Comparison of ENCODE assay signal across 11 cellular contexts in genomic region chr1:224053456-224053855, GRCh38.
DNase-seq lines count a peak whose midpoint lies in the region; ATAC-seq and TF ChIP-seq lines count a peak whose summit lies in the region.
"Had no signal": no experiment of that assay in that cellular context is flagged by ENCODE, and none has a peak within 500 bp of the region (broad histone marks: within the 10 kb centered on the region; RNA-seq: fewer than 3 reads in every experiment).

No MANE protein-coding gene starts in this region.

- peaks cover 40% of the 10 kb centered on the region for H3K4me1 ChIP-seq in PC-9 (replicated peaks; ENCODE audit: insufficient read depth)

- no peaks in the 10 kb centered on the region for H3K27me3 ChIP-seq in PC-9 (ENCODE audit: insufficient read depth, low read depth)
- no peaks in the 10 kb centered on the region for H3K27me3 ChIP-seq in H7 (ENCODE audit: control insufficient read depth, insufficient read depth, low read length)

- CTCF ChIA-PET in PC-9 (lab: Charles Lee), result no interaction called here

- H4K20me1 ChIP-seq in PC-9 (ENCODE audit: insufficient read depth), result no peaks in the 10 kb centered on the region

- H3K4me3 ChIP-seq in PC-9, result no peak overlapping the region
- no peak overlapping the region for H3K4me3 ChIP-seq in H7 (ENCODE audit: insufficient read depth, low read depth, low read length)

- H3F3A ChIP-seq in PC-9 (ENCODE audit: insufficient read depth, low read depth), result peaks cover 28% of the 10 kb centered on the region; the same call in 1 of the 2 replicates

- no peaks in the 10 kb centered on the region for H3K9me2 ChIP-seq in PC-9 (ENCODE audit: insufficient read depth)

- peak overlapping the region; percentile 23; the same call in 1 of the 2 replicates for H3K27ac ChIP-seq in PC-9
- H3K27ac ChIP-seq: C4-2B had no signal

- no peaks in the 10 kb centered on the region for H3K36me3 ChIP-seq in PC-9 (ENCODE audit: low read depth)
- no peaks in the 10 kb centered on the region for H3K36me3 ChIP-seq in H7 (replicated peaks; ENCODE audit: control insufficient read depth, insufficient read depth, low read length)

- no peaks in the 10 kb centered on the region for H3K9me3 Mint-ChIP-seq in activated T-cell treated with anti-CD3 and anti-CD28 coated beads, Interleukin-2, amount 50 U/mL, for 72 hours
- no peaks in the 10 kb centered on the region for H3K9me3 Mint-ChIP-seq in activated T-cell treated with anti-CD3 and anti-CD28 coated beads, Interleukin-2, amount 50 U/mL, for 24 hours
- no peaks in the 10 kb centered on the region for H3K9me3 Mint-ChIP-seq in endothelial cell (ENCODE audit: unreplicated experiment)
- H3K9me3 Mint-ChIP-seq: CD4-positive, alpha-beta memory T cell had no signal

- H3K27ac Mint-ChIP-seq in activated T-cell treated with anti-CD3 and anti-CD28 coated beads, Interleukin-2, amount 50 U/mL, for 72 hours, result peak overlapping the region; percentile 34
- H3K27ac Mint-ChIP-seq in activated T-cell treated with anti-CD3 and anti-CD28 coated beads, Interleukin-2, amount 50 U/mL, for 24 hours, result no peak overlapping the region
- peak overlapping the region; percentile 65 for H3K27ac Mint-ChIP-seq in endothelial cell (ENCODE audit: unreplicated experiment)
- H3K27ac Mint-ChIP-seq: CD4-positive, alpha-beta memory T cell had no signal

- H3K9me3 ChIP-seq in PC-9 (ENCODE audit: insufficient read depth, low read depth), result peaks cover 6% of the 10 kb centered on the region; the same call in 1 of the 2 replicates

- no peak overlapping the region for H3K4me3 Mint-ChIP-seq in activated T-cell treated with anti-CD3 and anti-CD28 coated beads, Interleukin-2, amount 50 U/mL, for 72 hours
- no peak overlapping the region for H3K4me3 Mint-ChIP-seq in activated T-cell treated with anti-CD3 and anti-CD28 coated beads, Interleukin-2, amount 50 U/mL, for 24 hours
- H3K4me3 Mint-ChIP-seq in endothelial cell (ENCODE audit: unreplicated experiment), result no peak overlapping the region
- H3K4me3 Mint-ChIP-seq: CD4-positive, alpha-beta memory T cell had no signal

- peak overlapping the region; percentile 17; the same call in 1 of the 2 replicates for H3K4me2 ChIP-seq in PC-9

- H3K4me1 Mint-ChIP-seq in activated T-cell treated with anti-CD3 and anti-CD28 coated beads, Interleukin-2, amount 50 U/mL, for 72 hours (ENCODE audit: low read depth), result no peaks in the 10 kb centered on the region
- peaks cover 3% of the 10 kb centered on the region for H3K4me1 Mint-ChIP-seq in activated T-cell treated with anti-CD3 and anti-CD28 coated beads, Interleukin-2, amount 50 U/mL, for 24 hours (ENCODE audit: low read depth)
- peaks cover 24% of the 10 kb centered on the region for H3K4me1 Mint-ChIP-seq in endothelial cell (ENCODE audit: unreplicated experiment)

- H3K27me3 Mint-ChIP-seq in activated T-cell treated with anti-CD3 and anti-CD28 coated beads, Interleukin-2, amount 50 U/mL, for 72 hours (ENCODE audit: low read depth), result peaks cover 6% of the 10 kb centered on the region
- H3K27me3 Mint-ChIP-seq in activated T-cell treated with anti-CD3 and anti-CD28 coated beads, Interleukin-2, amount 50 U/mL, for 24 hours, result peaks cover 3% of the 10 kb centered on the region
- peaks cover 7% of the 10 kb centered on the region for H3K27me3 Mint-ChIP-seq in endothelial cell (ENCODE audit: unreplicated experiment)

- intact Hi-C loops in PC-9 (cut with micrococcal nuclease; ENCODE audit: unreplicated experiment), result loop anchor here (2.0 to 10.0 kb wide), 2 partner anchors 61 to 239 kb away; partner anchors contain the start of gene FBXO28
- intact Hi-C loops in posterior cingulate gyrus (cut with DNase I), result loop anchor here (5.0 kb wide), 1 partner anchor 241 kb away; no protein-coding TSS in a partner anchor

- ATAC-seq in activated T-cell treated with anti-CD3 and anti-CD28 coated beads, Interleukin-2, amount 50 U/mL, for 72 hours (replicated peaks in 1 of 2), result no peak
- no peak for ATAC-seq in HG02884 (IDR thresholded peaks at IDR 0.05; ENCODE audit: unreplicated experiment)

- H3K79me2 ChIP-seq in PC-9 (ENCODE audit: low read depth), result no peaks in the 10 kb centered on the region

- no peak overlapping the region for H2AFZ ChIP-seq in PC-9

- POLR2A ChIA-PET in PC-9 (lab: Charles Lee; ENCODE audit: unreplicated experiment), result no interaction called here

- peaks cover 0 to 3% of the 10 kb centered on the region in 2 donors for H3K36me3 Mint-ChIP-seq in activated T-cell treated with anti-CD3 and anti-CD28 coated beads, Interleukin-2, amount 50 U/mL, for 72 hours (ENCODE audit: insufficient read depth in 2 of 2)
- no peaks in the 10 kb centered on the region for H3K36me3 Mint-ChIP-seq in activated T-cell treated with anti-CD3 and anti-CD28 coated beads, Interleukin-2, amount 50 U/mL, for 24 hours (ENCODE audit: low read depth)
- H3K36me3 Mint-ChIP-seq in endothelial cell (ENCODE audit: low read depth, unreplicated experiment), result peaks cover 10% of the 10 kb centered on the region
- H3K36me3 Mint-ChIP-seq: CD4-positive, alpha-beta memory T cell had no signal

- no peak for DNase-seq in activated T-cell treated with anti-CD3 and anti-CD28 coated beads, Interleukin-2, amount 50 U/mL, for 72 hours
- no peak for DNase-seq in activated T-cell treated with anti-CD3 and anti-CD28 coated beads, Interleukin-2, amount 50 U/mL, for 24 hours
- no peak for DNase-seq in PC-9
- no peak for DNase-seq in endothelial cell (ENCODE audit: low spot score)
- DNase-seq in posterior cingulate gyrus, result no peak
- DNase-seq in effector CD8-positive, alpha-beta T cell (lab: John Stamatoyannopoulos, UW), result no peak
- DNase-seq in H7, result no peak
- DNase-seq: CD4-positive, alpha-beta memory T cell; GF-D8 had no signal

- TF ChIP-seq CTCF in PC-9 (conservative IDR thresholded peaks at IDR 0.05), result no peak
- TF ChIP-seq CTCF in endothelial cell (IDR thresholded peaks at IDR 0.05; ENCODE audit: unreplicated experiment), result no peak

- no TSS peak for BruUV-seq in PC-9 (replicated peaks; lab: Mats Ljungman, UMichigan)
